8 cellular contexts compared by ENCODE assay signal in genomic region chr7:39952378-39952777, GRCh38.
DNase-seq lines count a peak whose midpoint lies in the region; ATAC-seq and TF ChIP-seq lines count a peak whose summit lies in the region.

No MANE protein-coding gene starts in this region.

- peak overlapping the region; percentile 99 for H3K9ac ChIP-seq in NT2/D1 (ENCODE audit: insufficient read length, low read depth)

- H3K4me1 ChIP-seq in NT2/D1 (ENCODE audit: insufficient read depth, insufficient read length) (no peaks in the 10 kb centered on the region), neutrophil (ENCODE audit: control insufficient read depth in 1 of 2, insufficient read depth in 1 of 2, low read depth in 1 of 2, low read length in 1 of 2) (peaks cover 49 to 50% of the 10 kb centered on the region in 2 experiments)
- peaks cover 37% of the 10 kb centered on the region for H3K4me1 ChIP-seq in effector memory CD4-positive, alpha-beta T cell (ENCODE audit: control insufficient read depth, insufficient read depth, low read length, poor library complexity, severe bottlenecking)

- H3K4me3 ChIP-seq in GM08714 (ENCODE audit: low read length) (peak overlapping the region; percentile 78; the same call in 1 of the 2 replicates), NT2/D1 (ENCODE audit: insufficient read length, low read depth) (peak overlapping the region; percentile 92), neutrophil (ENCODE audit: low read depth in 1 of 2, low read length in 1 of 2) (peak overlapping the region; percentile 86 to 95)
- H3K4me3 ChIP-seq in effector memory CD4-positive, alpha-beta T cell (ENCODE audit: insufficient read depth, low read depth, low read length, poor library complexity, severe bottlenecking) = peak overlapping the region; percentile 97

- peak overlapping the region; percentile 98 for H3K27ac ChIP-seq in effector memory CD4-positive, alpha-beta T cell (ENCODE audit: insufficient read depth, low read length, poor library complexity, severe bottlenecking)
- H3K27ac ChIP-seq in neutrophil = peak overlapping the region; percentile 99

- no peaks in the 10 kb centered on the region for H3K9me3 ChIP-seq in NT2/D1 (ENCODE audit: insufficient read depth, low read length)
- H3K9me3 ChIP-seq in effector memory CD4-positive, alpha-beta T cell (ENCODE audit: control insufficient read depth, low read length) = no peaks in the 10 kb centered on the region
- no peaks in the 10 kb centered on the region for H3K9me3 ChIP-seq in neutrophil

- TF ChIP-seq CTCF in neutrophil (IDR thresholded peaks at IDR 0.05) = no peak

- DNase-seq in NT2/D1 (ENCODE audit: low read depth, low spot score) = no peak
- no peak for DNase-seq in effector memory CD4-positive, alpha-beta T cell
- no peak for DNase-seq in NCI-H1092 treated with DMSO at 0.1 percent for 48 hours (lab: John Stamatoyannopoulos, UW)
- DNase-seq in NCI-H345 treated with DMSO at 0.1 percent for 48 hours (lab: John Stamatoyannopoulos, UW; ENCODE audit: unreplicated experiment) = no peak
- DNase-seq in cortex of kidney (lab: John Stamatoyannopoulos, UW) = no peak

- H3K36me3 ChIP-seq in NT2/D1 (ENCODE audit: insufficient read depth, insufficient read length, low read length) (peaks cover 14% of the 10 kb centered on the region), neutrophil (no peaks in the 10 kb centered on the region)
- H3K36me3 ChIP-seq in effector memory CD4-positive, alpha-beta T cell (ENCODE audit: control insufficient read depth, insufficient read depth, low read length) = no peaks in the 10 kb centered on the region

- H3K27me3 ChIP-seq in NT2/D1 (ENCODE audit: insufficient read depth, insufficient read length) (no peaks in the 10 kb centered on the region), neutrophil (no peaks in the 10 kb centered on the region)
- no peaks in the 10 kb centered on the region for H3K27me3 ChIP-seq in effector memory CD4-positive, alpha-beta T cell (replicated peaks; ENCODE audit: control insufficient read depth, insufficient read depth, low read length, poor library complexity, severe bottlenecking)

- no peak for ATAC-seq in GM21619 (IDR thresholded peaks at IDR 0.05; ENCODE audit: unreplicated experiment)
